9 cellular contexts compared by ENCODE assay signal in the genomic region with DNA sequence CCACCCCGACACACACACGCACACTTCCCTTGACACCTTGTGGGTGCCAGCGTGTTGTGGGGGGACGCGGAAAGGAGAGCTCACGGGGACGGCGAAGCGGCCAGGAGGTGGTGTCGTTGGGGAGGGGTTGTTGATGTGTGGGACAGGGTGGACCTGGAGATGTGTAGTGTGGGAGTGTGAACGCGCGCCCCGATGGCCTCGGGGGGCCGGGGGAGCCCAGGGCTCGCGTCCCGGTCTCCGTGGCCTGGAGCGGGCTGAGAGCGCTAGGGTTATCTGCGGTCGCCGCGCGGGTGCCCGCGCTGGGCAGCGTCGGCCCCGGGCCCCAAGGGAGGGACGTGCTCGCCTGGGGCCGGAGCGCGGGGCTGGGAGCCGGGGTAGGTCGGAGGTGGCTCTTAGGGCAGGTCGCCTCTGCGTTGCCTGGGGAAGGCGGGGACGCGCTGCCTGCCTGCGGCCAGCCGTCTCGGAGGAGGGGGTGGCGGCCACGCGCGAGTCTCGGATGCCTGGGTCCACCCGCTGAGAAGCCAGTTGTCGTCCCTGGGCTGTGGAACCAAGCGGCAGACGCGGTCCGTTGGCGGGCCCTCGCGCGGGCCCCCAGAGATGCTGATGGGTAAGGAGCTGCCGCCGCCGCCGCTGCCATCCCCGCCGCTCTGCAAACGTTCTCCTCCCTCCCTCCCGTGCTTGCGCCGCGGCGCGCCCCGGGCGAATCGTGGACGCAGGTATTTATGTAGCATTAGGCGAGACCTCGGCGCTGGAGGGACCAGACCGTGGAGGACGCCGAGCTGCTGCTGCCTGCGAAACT. TPM values are rescaled to one million over a fixed set of nuclear protein-coding genes. Genes with fewer than 3 reads are reported as not detected.
DNase-seq lines count a peak whose midpoint lies in the region; ATAC-seq and TF ChIP-seq lines count a peak whose summit lies in the region.
"Had no signal": no experiment of that assay in that cellular context is flagged by ENCODE, and none has a peak within 500 bp of the region (broad histone marks: within the 10 kb centered on the region; RNA-seq: fewer than 3 reads in every experiment).

No MANE protein-coding gene starts in this region.

- CTCF ChIA-PET in activated CD8-positive, alpha-beta memory T cell treated with anti-CD3 and anti-CD28 coated beads, Interleukin-2, amount 10 ng/mL, durations not matched to agents 7 days and 5 days (lab: Charles Lee), result interaction anchor here (1.7 kb wide), 1 partner anchor 23 kb away, joined by 3 read pairs; no protein-coding TSS in a partner anchor

- H3K27me3 ChIP-seq in gastroesophageal sphincter (no peaks in the 10 kb centered on the region), osteoblast (ENCODE audit: insufficient read depth, low read length) (peaks cover 22% of the 10 kb centered on the region)

- peak overlapping the region; percentile 70 for H2AFZ ChIP-seq in osteoblast (ENCODE audit: low read length)

- peak overlapping the region; percentile 41 for H3K4me3 Mint-ChIP-seq in activated CD8-positive, alpha-beta memory T cell treated with anti-CD3 and anti-CD28 coated beads, Interleukin-2, amount 10 ng/mL, durations not matched to agents 7 days and 5 days

- H3K4me3 ChIP-seq in gastroesophageal sphincter (peak overlapping the region; percentile 80 to 93), osteoblast (ENCODE audit: insufficient read depth, low read length) (peak overlapping the region; percentile 70)

- no peaks in the 10 kb centered on the region for H3K36me3 Mint-ChIP-seq in activated CD8-positive, alpha-beta memory T cell treated with anti-CD3 and anti-CD28 coated beads, Interleukin-2, amount 10 ng/mL, durations not matched to agents 7 days and 5 days

- H3K27ac Mint-ChIP-seq in activated CD8-positive, alpha-beta memory T cell treated with anti-CD3 and anti-CD28 coated beads, Interleukin-2, amount 10 ng/mL, durations not matched to agents 7 days and 5 days, result no peak overlapping the region

- TF ChIP-seq CTCF in gastroesophageal sphincter (IDR thresholded peaks at IDR 0.05), result no peak
- TF ChIP-seq CTCF in osteoblast (IDR thresholded peaks at IDR 0.05; ENCODE audit: extremely low read depth, low read depth, low read length), result no peak

- H3K36me3 ChIP-seq in gastroesophageal sphincter (peaks cover 0 to 4% of the 10 kb centered on the region in 2 donors), osteoblast (ENCODE audit: insufficient read depth, low read length) (no peaks in the 10 kb centered on the region)
- H3K36me3 ChIP-seq: neutrophil had no signal

- H3K79me2 ChIP-seq in osteoblast (ENCODE audit: insufficient read depth, low read length), result no peaks in the 10 kb centered on the region

- peak overlapping the region; percentile 67 to 95 (median 94) for H3K27ac ChIP-seq in gastroesophageal sphincter
- H3K27ac ChIP-seq in osteoblast (ENCODE audit: low read depth, low read length), result no peak overlapping the region
- H3K27ac ChIP-seq: neutrophil had no signal

- WGBS in gastroesophageal sphincter (ENCODE audit: low coverage in 1 of 2), 2 donors, result 0% methylated on average over 4 of the region's 86 CpGs

- peak overlapping the region; percentile 80 for H3K4me2 ChIP-seq in osteoblast (ENCODE audit: insufficient read depth, low read length)

- H3K9me3 ChIP-seq in gastroesophageal sphincter (no peaks in the 10 kb centered on the region), osteoblast (ENCODE audit: low read depth, low read length) (no peaks in the 10 kb centered on the region)
- H3K9me3 ChIP-seq: neutrophil had no signal

- H3K4me1 ChIP-seq in gastroesophageal sphincter (peaks cover 0 to 55% (median 0%) of the 10 kb centered on the region in 3 donors), osteoblast (ENCODE audit: insufficient read depth, low read length) (peaks cover 4% of the 10 kb centered on the region)

- DNase-seq in COR-L47 (lab: John Stamatoyannopoulos, UW), result peak; percentile 32
- no peak for DNase-seq in activated CD8-positive, alpha-beta memory T cell treated with anti-CD3 and anti-CD28 coated beads, Interleukin-2, amount 10 ng/mL, durations not matched to agents 7 days and 5 days
- DNase-seq in osteoblast (ENCODE audit: insufficient read length, low spot score, missing footprints), result peak; percentile 95
- DNase-seq in SKM-1 (lab: John Stamatoyannopoulos, UW; ENCODE audit: unreplicated experiment), result no peak

- peaks cover 9% of the 10 kb centered on the region for H4K20me1 ChIP-seq in osteoblast (ENCODE audit: insufficient read depth, low read length)

- H3K4me1 Mint-ChIP-seq in activated CD8-positive, alpha-beta memory T cell treated with anti-CD3 and anti-CD28 coated beads, Interleukin-2, amount 10 ng/mL, durations not matched to agents 7 days and 5 days, result peaks cover 11% of the 10 kb centered on the region

- no peak for TF ChIP-seq EP300 in gastroesophageal sphincter (IDR thresholded peaks at IDR 0.05)

- ATAC-seq in HG03342 (IDR thresholded peaks at IDR 0.05; ENCODE audit: unreplicated experiment), result peak; percentile 13
- ATAC-seq in activated CD8-positive, alpha-beta memory T cell treated with anti-CD3 and anti-CD28 coated beads, Interleukin-2, amount 10 ng/mL, durations not matched to agents 7 days and 5 days, result peak; percentile 31
- ATAC-seq in gastroesophageal sphincter, result peak; percentile 8
- no peak for ATAC-seq in GM18498 (IDR thresholded peaks at IDR 0.05; ENCODE audit: unreplicated experiment)
- ATAC-seq in GM19324 (IDR thresholded peaks at IDR 0.05; ENCODE audit: low FRiP score, unreplicated experiment), result no peak

- TF ChIP-seq POLR2A in gastroesophageal sphincter (IDR thresholded peaks at IDR 0.05), result peak in 1 of 2 donors; percentile 23

- H3K27me3 Mint-ChIP-seq in activated CD8-positive, alpha-beta memory T cell treated with anti-CD3 and anti-CD28 coated beads, Interleukin-2, amount 10 ng/mL, durations not matched to agents 7 days and 5 days, result peaks cover 78% of the 10 kb centered on the region

- H3K9me3 Mint-ChIP-seq in activated CD8-positive, alpha-beta memory T cell treated with anti-CD3 and anti-CD28 coated beads, Interleukin-2, amount 10 ng/mL, durations not matched to agents 7 days and 5 days (ENCODE audit: low read depth), result no peaks in the 10 kb centered on the region

RNA-seq across cellular contexts. Expression of gene KLHL29, which starts 1.6 kb away (rescaled TPM):
- under 1 TPM; 0.09 to 0.12 TPM for total RNA-seq in activated CD8-positive, alpha-beta memory T cell treated with anti-CD3 and anti-CD28 coated beads, Interleukin-2, amount 10 ng/mL, durations not matched to agents 7 days and 5 days
- total RNA-seq in gastroesophageal sphincter (10 to 100 TPM; 15.2 to 31.5 (median 24.2) TPM), osteoblast (1.5 and 3.3 TPM in 2 replicates)

Comparison
In these comparisons a context has a peak if more than half of its experiments do, and no peak if none do; other contexts are left out.
1. DNase-seq: peak in COR-L47 (single experiment) and osteoblast (single experiment); none in activated CD8-positive, alpha-beta memory T cell treated with anti-CD3 and anti-CD28 coated beads, Interleukin-2, amount 10 ng/mL, durations not matched to agents 7 days and 5 days (single experiment) and SKM-1 (single experiment).
2. ATAC-seq: peak in HG03342 (single experiment), activated CD8-positive, alpha-beta memory T cell treated with anti-CD3 and anti-CD28 coated beads, Interleukin-2, amount 10 ng/mL, durations not matched to agents 7 days and 5 days (single experiment) and gastroesophageal sphincter (single experiment); none in GM18498 (single experiment) and GM19324 (single experiment).